Comparison of ENCODE assay signal across 8 cellular contexts in genomic region chr1:165598676-165599059, GRCh38. TPM values are rescaled to one million over a fixed set of nuclear protein-coding genes. Genes with fewer than 3 reads are reported as not detected.
DNase-seq lines count a peak whose midpoint lies in the region; TF ChIP-seq lines count a peak whose summit lies in the region.

No MANE protein-coding gene starts in this region.

- H3K4me3 Mint-ChIP-seq in IgD-negative memory B cell: peak overlapping the region; percentile 86 to 95 (median 90)

- H3K79me2 ChIP-seq in mammary epithelial cell (ENCODE audit: insufficient read depth, low read length): no peaks in the 10 kb centered on the region

- peaks cover 23% of the 10 kb centered on the region for H3K27me3 Mint-ChIP-seq in IgD-negative memory B cell

- peaks cover 30 to 45% (median 35%) of the 10 kb centered on the region in 10 experiments for H3K4me1 ChIP-seq in BLaER1 treated with 17β-estradiol and CSF1 and Interleukin-3, amounts not matched to agents 10 nM and 100 nM
- H3K4me1 ChIP-seq in mammary epithelial cell (ENCODE audit: insufficient read depth, low read length): peaks cover 13% of the 10 kb centered on the region
- peaks cover 14% of the 10 kb centered on the region for H3K4me1 ChIP-seq in mononuclear cell (ENCODE audit: insufficient read depth, low read length)

- H3K4me3 ChIP-seq in BLaER1 treated with 17β-estradiol and CSF1 and Interleukin-3, amounts not matched to agents 10 nM and 100 nM: peak overlapping the region; percentile 51 to 73 (median 61)
- H3K4me3 ChIP-seq in mammary epithelial cell (replicated peaks in 1 of 3; ENCODE audit: insufficient read depth in 1 of 3, low read depth in 2 of 3, low read length in 3 of 3) (peak overlapping the region; percentile 46 to 76 (median 62)), mononuclear cell (ENCODE audit: low read length) (peak overlapping the region; percentile 41)

- intact Hi-C loops in mammary epithelial cell (cut with micrococcal nuclease): loop anchor here (1.0 to 10.0 kb wide), 2 partner anchors 32 to 484 kb away; no protein-coding TSS in a partner anchor

- dilution Hi-C loops in mammary epithelial cell (cut with HindIII; ENCODE audit: low sequenced_read_pairs): loop anchor here (10.0 kb wide), 1 partner anchor 204 kb away; no protein-coding TSS in a partner anchor

- no peaks in the 10 kb centered on the region for H3K9me3 Mint-ChIP-seq in IgD-negative memory B cell

- H3K27ac Mint-ChIP-seq in IgD-negative memory B cell: peak overlapping the region in 2 of 3 donors; percentile 80 to 96

- BruUV-seq in mammary epithelial cell (replicated peaks; lab: Mats Ljungman, UMichigan): no TSS peak

- H3K36me3 ChIP-seq in BLaER1 treated with 17β-estradiol and CSF1 and Interleukin-3, amounts not matched to agents 10 nM and 100 nM: no peaks in the 10 kb centered on the region
- no peaks in the 10 kb centered on the region for H3K36me3 ChIP-seq in mammary epithelial cell (ENCODE audit: insufficient read depth, low read length)

- DNase-seq in mammary epithelial cell: no peak
- DNase-seq in NCI-H1048 (lab: John Stamatoyannopoulos, UW): no peak
- DNase-seq in CD1c-positive myeloid dendritic cell (ENCODE audit: extremely low spot score): no peak
- no peak for DNase-seq in stimulated activated CD4-positive, alpha-beta T cell treated with anti-CD3 and anti-CD28 coated beads, Interleukin-2, amount 100 ng/mL, for 24 hours
- no peak for DNase-seq in AG08396 (ENCODE audit: low spot score)

- in situ Hi-C loops in mammary epithelial cell (cut with MboI; ENCODE audit: low sequenced_read_pairs in 2 of 2): loop anchor here in 1 of 2 donors (25.0 kb wide), 1 partner anchor 436 kb away; no protein-coding TSS in a partner anchor

- no peaks in the 10 kb centered on the region for H3K36me3 Mint-ChIP-seq in IgD-negative memory B cell

- CTCF ChIA-PET in mammary epithelial cell (lab: Charles Lee; ENCODE audit: low non-redundant PET): no interaction called here

- no peaks in the 10 kb centered on the region for H4K20me1 ChIP-seq in BLaER1 treated with 17β-estradiol and CSF1 and Interleukin-3, amounts not matched to agents 10 nM and 100 nM
- no peaks in the 10 kb centered on the region for H4K20me1 ChIP-seq in mammary epithelial cell (ENCODE audit: insufficient read depth, low read length)

- H3K4me2 ChIP-seq in BLaER1 treated with 17β-estradiol and CSF1 and Interleukin-3, amounts not matched to agents 10 nM and 100 nM: peak overlapping the region; percentile 78 to 93 (median 88)
- peak overlapping the region; percentile 94 for H3K4me2 ChIP-seq in mammary epithelial cell (ENCODE audit: insufficient read depth, low read depth, low read length)

- peaks cover 11 to 19% (median 15%) of the 10 kb centered on the region in 3 donors for H3K4me1 Mint-ChIP-seq in IgD-negative memory B cell

- peak overlapping the region; percentile 32 to 77 (median 57); a peak in 20 of 22 replicates for H3K27ac ChIP-seq in BLaER1 treated with 17β-estradiol and CSF1 and Interleukin-3, amounts not matched to agents 10 nM and 100 nM
- H3K27ac ChIP-seq in mammary epithelial cell (ENCODE audit: insufficient read depth, low read depth, low read length): peak overlapping the region; percentile 72

- peak overlapping the region; percentile 95 for H2AFZ ChIP-seq in mammary epithelial cell (ENCODE audit: low read depth, low read length)

- 14% methylated on average over 1 of the region's 3 CpGs for WGBS in mammary epithelial cell (ENCODE audit: low coverage, missing lambda C conversion rate)

- peaks cover 16 to 30% (median 21%) of the 10 kb centered on the region in 11 experiments for H3K27me3 ChIP-seq in BLaER1 treated with 17β-estradiol and CSF1 and Interleukin-3, amounts not matched to agents 10 nM and 100 nM
- H3K27me3 ChIP-seq in mammary epithelial cell (ENCODE audit: insufficient read depth, low read length) (no peaks in the 10 kb centered on the region), mononuclear cell (ENCODE audit: insufficient read depth, low read length) (peaks cover 33% of the 10 kb centered on the region)

- peak overlapping the region; percentile 58 to 78 (median 71); a peak in 21 of 22 replicates for H3K9ac ChIP-seq in BLaER1 treated with 17β-estradiol and CSF1 and Interleukin-3, amounts not matched to agents 10 nM and 100 nM
- H3K9ac ChIP-seq in mammary epithelial cell (ENCODE audit: insufficient read depth, low read length): peak overlapping the region; percentile 72

- no peaks in the 10 kb centered on the region for H3K9me3 ChIP-seq in BLaER1 treated with 17β-estradiol and CSF1 and Interleukin-3, amounts not matched to agents 10 nM and 100 nM (replicated peaks in 1 of 11)
- H3K9me3 ChIP-seq in mammary epithelial cell (replicated peaks; ENCODE audit: insufficient read depth, low read length) (no peaks in the 10 kb centered on the region), mononuclear cell (ENCODE audit: low read depth, low read length) (no peaks in the 10 kb centered on the region)

- no peak for TF ChIP-seq CTCF in mammary epithelial cell (conservative IDR thresholded peaks at IDR 0.05 in 1 of 2, IDR thresholded peaks at IDR 0.05 in 1 of 2; ENCODE audit: extremely low read depth in 1 of 2, insufficient read depth in 1 of 2, low read depth in 1 of 2, low read length in 2 of 2)

RNA-seq across cellular contexts. Expression of gene MGST3, which starts 32.4 kb away (rescaled TPM):
- polyA plus RNA-seq in IgD-negative memory B cell: 90.2 TPM
- total RNA-seq in mammary epithelial cell: 100 to 1,000 TPM in 1 of 2 donors, 10 to 100 TPM in 1; 96.0 to 130 TPM
- polyA plus RNA-seq in mammary epithelial cell: 220 TPM
- polyA minus RNA-seq in mammary epithelial cell: 85.9 TPM
- total RNA-seq in mononuclear cell: 17.8 TPM

RNA-seq across cellular contexts. Expression of gene LRRC52, which starts 54.9 kb away (rescaled TPM):
- not detected for polyA plus RNA-seq in IgD-negative memory B cell
- total RNA-seq in mammary epithelial cell: not detected
- not detected for polyA plus RNA-seq in mammary epithelial cell
- polyA minus RNA-seq in mammary epithelial cell: not detected
- total RNA-seq in mononuclear cell: not detected
